8 cellular contexts compared by ENCODE assay signal in the genomic region with DNA sequence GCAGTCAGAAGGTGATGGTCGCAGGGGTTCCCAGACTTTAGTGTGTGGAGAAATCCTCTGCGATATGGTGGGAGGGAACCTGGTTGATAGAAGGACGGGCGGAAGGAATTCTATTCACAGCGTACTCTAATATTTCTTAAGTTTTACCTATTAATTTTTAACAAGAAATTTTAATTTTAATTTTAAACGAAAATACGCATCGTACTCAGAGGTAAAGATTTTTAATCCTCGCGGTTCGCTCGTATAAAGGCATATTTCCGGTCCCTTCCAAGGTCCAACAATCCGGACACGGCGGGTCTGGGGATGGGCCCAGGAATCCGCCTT. TPM values are rescaled to one million over a fixed set of nuclear protein-coding genes. Genes with fewer than 3 reads are reported as not detected.
DNase-seq lines count a peak whose midpoint lies in the region; ATAC-seq and TF ChIP-seq lines count a peak whose summit lies in the region.

No MANE protein-coding gene starts in this region.

- H3K27ac Mint-ChIP-seq in activated CD4-positive, alpha-beta T cell treated with anti-CD3 and anti-CD28 coated beads for 36 hours, result peak overlapping the region; percentile 60
- H3K27ac Mint-ChIP-seq in activated naive CD8-positive, alpha-beta T cell treated with anti-CD3 and anti-CD28 coated beads for 36 hours, result no peak overlapping the region

- peak overlapping the region; percentile 68 for H3K4me3 Mint-ChIP-seq in activated CD4-positive, alpha-beta T cell treated with anti-CD3 and anti-CD28 coated beads for 36 hours
- H3K4me3 Mint-ChIP-seq in activated naive CD8-positive, alpha-beta T cell treated with anti-CD3 and anti-CD28 coated beads for 36 hours, result peak overlapping the region; percentile 73

- intact Hi-C loops in activated CD4-positive, alpha-beta T cell treated with anti-CD3 and anti-CD28 coated beads for 36 hours (cut with DNase I, micrococcal nuclease), result loop anchor here in 1 of 2 experiments (1.0 to 10.0 kb wide), 2 partner anchors 13 to 738 kb away; no protein-coding TSS in a partner anchor
- intact Hi-C loops in head of caudate nucleus (cut with DNase I), result no loop called here

- no peaks in the 10 kb centered on the region for H3K27me3 ChIP-seq in kidney epithelial cell (ENCODE audit: control insufficient read depth, insufficient read depth, low read length)

- no peaks in the 10 kb centered on the region for H3K9me3 Mint-ChIP-seq in activated CD4-positive, alpha-beta T cell treated with anti-CD3 and anti-CD28 coated beads for 36 hours (ENCODE audit: low read depth)
- H3K9me3 Mint-ChIP-seq in activated naive CD8-positive, alpha-beta T cell treated with anti-CD3 and anti-CD28 coated beads for 36 hours, result no peaks in the 10 kb centered on the region

- no peaks in the 10 kb centered on the region for H3K36me3 Mint-ChIP-seq in activated CD4-positive, alpha-beta T cell treated with anti-CD3 and anti-CD28 coated beads for 36 hours (ENCODE audit: low read depth)
- H3K36me3 Mint-ChIP-seq in activated naive CD8-positive, alpha-beta T cell treated with anti-CD3 and anti-CD28 coated beads for 36 hours, result no peaks in the 10 kb centered on the region

- ATAC-seq in activated CD4-positive, alpha-beta T cell treated with anti-CD3 and anti-CD28 coated beads for 36 hours, result no peak

- peak overlapping the region; percentile 49 for H3K27ac ChIP-seq in temporal lobe (ENCODE audit: low read depth, low read length)

- H3K36me3 ChIP-seq in kidney epithelial cell (ENCODE audit: control insufficient read depth, insufficient read depth, low read length), result no peaks in the 10 kb centered on the region

- H3K4me1 Mint-ChIP-seq in activated CD4-positive, alpha-beta T cell treated with anti-CD3 and anti-CD28 coated beads for 36 hours, result peaks cover 31% of the 10 kb centered on the region
- peaks cover 16% of the 10 kb centered on the region for H3K4me1 Mint-ChIP-seq in activated naive CD8-positive, alpha-beta T cell treated with anti-CD3 and anti-CD28 coated beads for 36 hours

- peak overlapping the region; percentile 57 for H3K4me3 ChIP-seq in kidney epithelial cell (ENCODE audit: low read depth, low read length)

- CTCF ChIA-PET in activated CD4-positive, alpha-beta T cell treated with anti-CD3 and anti-CD28 coated beads for 36 hours (lab: Charles Lee), result interaction anchor here (0.6 to 18.7 kb wide), 16 partner anchors 9 to 191 kb away, joined by 3 to 449 read pairs (median 3); a partner anchor contains a TSS

- no peaks in the 10 kb centered on the region for H3K27me3 Mint-ChIP-seq in activated CD4-positive, alpha-beta T cell treated with anti-CD3 and anti-CD28 coated beads for 36 hours
- H3K27me3 Mint-ChIP-seq in activated naive CD8-positive, alpha-beta T cell treated with anti-CD3 and anti-CD28 coated beads for 36 hours, result peaks cover 5% of the 10 kb centered on the region

- POLR2A ChIA-PET in activated CD4-positive, alpha-beta T cell treated with anti-CD3 and anti-CD28 coated beads for 36 hours (lab: Charles Lee), result no interaction called here

- TF ChIP-seq CTCF in kidney epithelial cell (IDR thresholded peaks at IDR 0.05; ENCODE audit: insufficient read depth, low read length, poor library complexity, severe bottlenecking), result no peak

- DNase-seq in activated CD4-positive, alpha-beta T cell treated with anti-CD3 and anti-CD28 coated beads for 36 hours, result no peak
- no peak for DNase-seq in activated CD4-positive, alpha-beta T cell treated with anti-CD3 and anti-CD28 coated beads, Interleukin-2, amount 50 U/mL, for 1 hour
- no peak for DNase-seq in activated naive CD8-positive, alpha-beta T cell treated with anti-CD3 and anti-CD28 coated beads for 36 hours
- no peak for DNase-seq in kidney epithelial cell (ENCODE audit: low read depth)
- DNase-seq in middle frontal gyrus (ENCODE audit: extremely low spot score, low spot score), result no peak
- DNase-seq in head of caudate nucleus, result no peak
- no peak for DNase-seq in nucleus accumbens (lab: John Stamatoyannopoulos, UW)

RNA-seq across cellular contexts. Expression of a gene that starts 0.3 kb away (rescaled TPM):
- total RNA-seq in activated CD4-positive, alpha-beta T cell treated with anti-CD3 and anti-CD28 coated beads for 36 hours, result 1 to 10 TPM; 5.9 to 8.5 TPM
- total RNA-seq in activated naive CD8-positive, alpha-beta T cell treated with anti-CD3 and anti-CD28 coated beads for 36 hours, result 1 to 10 TPM; 5.4 to 6.0 TPM
- total RNA-seq in kidney epithelial cell (18.5 and 26.5 TPM in 2 replicates), temporal lobe (7.4 TPM)

RNA-seq across cellular contexts. Expression of a gene that starts 14.0 kb away (rescaled TPM):
- total RNA-seq in activated CD4-positive, alpha-beta T cell treated with anti-CD3 and anti-CD28 coated beads for 36 hours, result under 1 TPM; 0.43 to 0.83 TPM
- total RNA-seq in activated naive CD8-positive, alpha-beta T cell treated with anti-CD3 and anti-CD28 coated beads for 36 hours, result under 1 TPM; 0.27 to 0.54 TPM
- 8.7 and 14.3 TPM in 2 replicates for total RNA-seq in kidney epithelial cell
- 6.9 TPM for total RNA-seq in temporal lobe

RNA-seq across cellular contexts. Expression of a gene that starts 47.0 kb away (rescaled TPM):
- total RNA-seq in activated CD4-positive, alpha-beta T cell treated with anti-CD3 and anti-CD28 coated beads for 36 hours, result 100 to 1,000 TPM; 331 to 385 TPM
- 100 to 1,000 TPM; 233 to 246 TPM for total RNA-seq in activated naive CD8-positive, alpha-beta T cell treated with anti-CD3 and anti-CD28 coated beads for 36 hours
- 52.1 and 62.2 TPM in 2 replicates for total RNA-seq in kidney epithelial cell
- 10.8 TPM for total RNA-seq in temporal lobe

RNA-seq across cellular contexts. Expression of a gene that starts 47.4 kb away (rescaled TPM):
- total RNA-seq in activated CD4-positive, alpha-beta T cell treated with anti-CD3 and anti-CD28 coated beads for 36 hours, result not detected
- under 1 TPM in 1 of 2 experiments, not detected in 1; 0.08 TPM for total RNA-seq in activated naive CD8-positive, alpha-beta T cell treated with anti-CD3 and anti-CD28 coated beads for 36 hours
- total RNA-seq in kidney epithelial cell (not detected in 2 replicates), temporal lobe (not detected)
